15 cellular contexts compared by ENCODE assay signal in the genomic region with DNA sequence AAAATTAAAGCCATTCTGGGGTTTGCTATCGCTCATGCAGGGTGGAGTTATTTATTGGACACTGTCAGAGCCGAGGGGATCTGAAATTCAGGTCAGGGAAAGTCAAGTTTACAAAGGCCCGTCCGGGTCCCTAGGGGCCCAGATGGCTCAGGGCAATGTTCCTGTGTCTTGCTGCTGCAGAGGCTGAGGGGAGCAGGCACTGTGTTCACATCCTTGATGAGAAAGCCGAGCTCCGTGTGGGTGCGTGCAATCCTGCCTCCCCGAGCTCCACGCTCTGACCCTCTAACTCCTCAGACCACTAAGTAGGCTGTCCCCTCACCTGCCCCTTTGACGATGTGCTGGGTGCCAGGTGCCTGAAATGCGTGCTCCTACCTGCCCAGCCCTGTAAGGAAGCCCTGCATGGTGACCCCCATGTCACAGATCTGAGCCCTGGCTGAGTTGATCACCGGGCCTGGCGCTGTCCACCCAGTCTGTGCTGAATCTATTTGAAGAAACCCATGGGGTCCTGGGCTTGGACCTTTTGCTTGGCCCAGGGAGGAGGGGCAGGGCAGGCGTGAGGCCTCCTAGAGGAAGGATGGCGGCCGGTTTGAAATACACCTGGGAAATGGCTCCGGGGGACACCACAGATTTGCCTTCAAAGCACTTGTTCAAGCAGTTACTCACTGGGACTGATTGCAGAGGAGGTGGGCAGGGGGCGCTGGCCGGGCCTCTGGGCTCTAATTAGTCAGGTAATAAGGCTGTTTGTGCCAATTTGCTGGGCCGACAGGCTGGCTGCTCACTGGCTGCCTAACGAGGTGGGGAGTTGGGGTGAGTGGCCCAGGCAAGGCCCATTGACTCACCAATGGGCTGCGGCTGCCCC.
DNase-seq lines count a peak whose midpoint lies in the region; ATAC-seq, FAIRE-seq and TF ChIP-seq lines count a peak whose summit lies in the region.
"Had no signal": no experiment of that assay in that cellular context is flagged by ENCODE, and none has a peak within 500 bp of the region (broad histone marks: within the 10 kb centered on the region; RNA-seq: fewer than 3 reads in every experiment).

No MANE protein-coding gene starts in this region.

- no peak overlapping the region for H3K4me3 Mint-ChIP-seq in endodermal cell
- H3K4me3 Mint-ChIP-seq in activated T-helper 2 cell treated with anti-CD3 and anti-CD28 coated beads, Interferon-gamma antibody, Interleukin-2, Interleukin-4, amounts not matched to agents 10 μg/mL and 5 μg/mL and 100 μg/mL, durations not matched to agents 14 hours and 24 hours and 36 hours (ENCODE audit: low read depth), result no peak overlapping the region
- H3K4me3 Mint-ChIP-seq: activated naive CD8-positive, alpha-beta T cell treated with anti-CD3 and anti-CD28 coated beads for 36 hours had no signal

- no peak overlapping the region for H3K27ac Mint-ChIP-seq in endodermal cell
- no peak overlapping the region for H3K27ac Mint-ChIP-seq in activated T-helper 2 cell treated with anti-CD3 and anti-CD28 coated beads, Interferon-gamma antibody, Interleukin-2, Interleukin-4, amounts not matched to agents 10 μg/mL and 5 μg/mL and 100 μg/mL, durations not matched to agents 14 hours and 24 hours and 36 hours
- H3K27ac Mint-ChIP-seq: activated naive CD8-positive, alpha-beta T cell treated with anti-CD3 and anti-CD28 coated beads for 36 hours had no signal

- no peak for TF ChIP-seq CTCF in right atrium auricular region (IDR thresholded peaks at IDR 0.05)
- TF ChIP-seq CTCF in endodermal cell (conservative IDR thresholded peaks at IDR 0.05), result peak; percentile 11
- no peak for TF ChIP-seq CTCF in mucosa of descending colon (IDR thresholded peaks at IDR 0.05)

- H3K27me3 Mint-ChIP-seq in endodermal cell (ENCODE audit: insufficient read depth), result peaks cover 16% of the 10 kb centered on the region
- H3K27me3 Mint-ChIP-seq in activated T-helper 2 cell treated with anti-CD3 and anti-CD28 coated beads, Interferon-gamma antibody, Interleukin-2, Interleukin-4, amounts not matched to agents 10 μg/mL and 5 μg/mL and 100 μg/mL, durations not matched to agents 14 hours and 24 hours and 36 hours (ENCODE audit: low read depth), result peaks cover 2% of the 10 kb centered on the region
- H3K27me3 Mint-ChIP-seq: activated naive CD8-positive, alpha-beta T cell treated with anti-CD3 and anti-CD28 coated beads for 36 hours had no signal

- DNase-seq in Right ventricle myocardium superior, result peak; percentile 24
- no peak for DNase-seq in right atrium auricular region (ENCODE audit: low spot score)
- peak; percentile 81 for DNase-seq in endodermal cell
- DNase-seq in mucosa of descending colon, result peak in 2 of 3 donors; percentile 19 to 29
- DNase-seq in frontal cortex (ENCODE audit: low spot score in 2 of 2), result no peak
- DNase-seq in activated T-helper 2 cell treated with anti-CD3 and anti-CD28 coated beads, Interferon-gamma antibody, Interleukin-2, Interleukin-4, amounts not matched to agents 10 μg/mL and 5 μg/mL and 100 μg/mL, durations not matched to agents 14 hours and 24 hours and 36 hours (ENCODE audit: low spot score), result no peak
- no peak for DNase-seq in nucleus accumbens (lab: John Stamatoyannopoulos, UW)
- DNase-seq: cortex of kidney; DMS 273 treated with DMSO at 0.1 percent for 48 hours; stimulated activated CD4-positive, alpha-beta T cell treated with anti-CD3 and anti-CD28 coated beads, Interleukin-4, amount 100 ng/mL, for 24 hours had no signal

- H3K27ac ChIP-seq in right atrium auricular region (no peak overlapping the region), endodermal cell (ENCODE audit: low read depth, low read length) (no peak overlapping the region)
- H3K27ac ChIP-seq: lower lobe of right lung, skin epidermis had no signal

- H3K4me1 ChIP-seq in right atrium auricular region, result no peaks in the 10 kb centered on the region
- no peaks in the 10 kb centered on the region for H3K4me1 ChIP-seq in endodermal cell (ENCODE audit: control insufficient read depth, insufficient read depth, low read length)
- peaks cover 6% of the 10 kb centered on the region for H3K4me1 ChIP-seq in mucosa of descending colon (ENCODE audit: low read depth)

- H3K36me3 ChIP-seq in right atrium auricular region (no peaks in the 10 kb centered on the region), endodermal cell (ENCODE audit: control insufficient read depth, insufficient read depth, low read length) (no peaks in the 10 kb centered on the region), mucosa of descending colon (ENCODE audit: low read depth) (no peaks in the 10 kb centered on the region)
- H3K36me3 ChIP-seq: lower lobe of right lung had no signal

- H3K27me3 ChIP-seq in right atrium auricular region (no peaks in the 10 kb centered on the region), endodermal cell (ENCODE audit: control insufficient read depth, insufficient read depth, low read length, poor library complexity, severe bottlenecking) (peaks cover 4% of the 10 kb centered on the region)

- ATAC-seq in Right ventricle myocardium superior (ENCODE audit: poor library complexity) (no peak), mucosa of descending colon (no peak), HG02610 (IDR thresholded peaks at IDR 0.05; ENCODE audit: unreplicated experiment) (no peak)

- H3K4me1 Mint-ChIP-seq in endodermal cell, result no peaks in the 10 kb centered on the region
- H3K4me1 Mint-ChIP-seq in activated T-helper 2 cell treated with anti-CD3 and anti-CD28 coated beads, Interferon-gamma antibody, Interleukin-2, Interleukin-4, amounts not matched to agents 10 μg/mL and 5 μg/mL and 100 μg/mL, durations not matched to agents 14 hours and 24 hours and 36 hours (ENCODE audit: low read depth), result no peaks in the 10 kb centered on the region
- H3K4me1 Mint-ChIP-seq: activated naive CD8-positive, alpha-beta T cell treated with anti-CD3 and anti-CD28 coated beads for 36 hours had no signal

- H3K9me3 ChIP-seq in right atrium auricular region (peaks cover 3 to 6% of the 10 kb centered on the region in 2 donors), endodermal cell (ENCODE audit: control insufficient read depth, low read length) (peaks cover 4% of the 10 kb centered on the region), mucosa of descending colon (no peaks in the 10 kb centered on the region)

- WGBS in endodermal cell (ENCODE audit: insufficient coverage in 1 of 2, insufficient read length in 1 of 2), 2 experiments, result 89 to 91% methylated on average over 17 to 22 of the region's 22 CpGs

- no peak overlapping the region for H3K4me3 ChIP-seq in right atrium auricular region
- no peak overlapping the region for H3K4me3 ChIP-seq in endodermal cell (ENCODE audit: low read length)
- H3K4me3 ChIP-seq in mucosa of descending colon, result no peak overlapping the region
- H3K4me3 ChIP-seq: lower lobe of right lung, skin epidermis had no signal

- intact Hi-C loops in Right ventricle myocardium superior (cut with DNase I) (no loop called here), mucosa of descending colon (cut with DNase I, micrococcal nuclease) (no loop called here)
- intact Hi-C loops in activated T-helper 2 cell treated with anti-CD3 and anti-CD28 coated beads, Interferon-gamma antibody, Interleukin-2, Interleukin-4, amounts not matched to agents 10 μg/mL and 5 μg/mL and 100 μg/mL, durations not matched to agents 14 hours and 24 hours and 36 hours (cut with micrococcal nuclease), result no loop called here

- no peak for FAIRE-seq in frontal cortex (lab: Jason Lieb, UNC)

- H3K9ac ChIP-seq in endodermal cell (ENCODE audit: extremely low read depth, low read length, poor library complexity, severe bottlenecking), result no peak overlapping the region

- H3K36me3 Mint-ChIP-seq in endodermal cell (ENCODE audit: low read depth), result no peaks in the 10 kb centered on the region
- H3K36me3 Mint-ChIP-seq in activated T-helper 2 cell treated with anti-CD3 and anti-CD28 coated beads, Interferon-gamma antibody, Interleukin-2, Interleukin-4, amounts not matched to agents 10 μg/mL and 5 μg/mL and 100 μg/mL, durations not matched to agents 14 hours and 24 hours and 36 hours (ENCODE audit: low read depth), result no peaks in the 10 kb centered on the region
- H3K36me3 Mint-ChIP-seq: brain had no signal

- H3K9me3 Mint-ChIP-seq in endodermal cell, result peaks cover 15% of the 10 kb centered on the region
- H3K9me3 Mint-ChIP-seq in activated T-helper 2 cell treated with anti-CD3 and anti-CD28 coated beads, Interferon-gamma antibody, Interleukin-2, Interleukin-4, amounts not matched to agents 10 μg/mL and 5 μg/mL and 100 μg/mL, durations not matched to agents 14 hours and 24 hours and 36 hours, result peaks cover 7% of the 10 kb centered on the region

Comparison
In these comparisons a context has a peak if more than half of its experiments do, and no peak if none do; other contexts are left out.
1. DNase-seq: peak in Right ventricle myocardium superior (single experiment), endodermal cell (single experiment) and mucosa of descending colon (2 of 3); none in right atrium auricular region (single experiment), frontal cortex (0 of 2), activated T-helper 2 cell treated with anti-CD3 and anti-CD28 coated beads, Interferon-gamma antibody, Interleukin-2, Interleukin-4, amounts not matched to agents 10 μg/mL and 5 μg/mL and 100 μg/mL, durations not matched to agents 14 hours and 24 hours and 36 hours (single experiment) and nucleus accumbens (0 of 56).